Comparison of ENCODE assay signal across 10 cellular contexts in genomic region chr3:148962513-148962912, GRCh38. TPM values are rescaled to one million over a fixed set of nuclear protein-coding genes. Genes with fewer than 3 reads are reported as not detected.
DNase-seq lines count a peak whose midpoint lies in the region; FAIRE-seq and TF ChIP-seq lines count a peak whose summit lies in the region.
"Had no signal": no experiment of that assay in that cellular context is flagged by ENCODE, and none has a peak within 500 bp of the region (broad histone marks: within the 10 kb centered on the region; RNA-seq: fewer than 3 reads in every experiment).

No MANE protein-coding gene starts in this region.

- DNase-seq in AG04450 (ENCODE audit: low read depth, low spot score) = peak; percentile 27
- peak; percentile 30 for DNase-seq in HEK293T (ENCODE audit: extremely low spot score)
- peak; percentile 35 for DNase-seq in SKM-1 (lab: John Stamatoyannopoulos, UW; ENCODE audit: unreplicated experiment)
- peak; percentile 69 for DNase-seq in hepatic stellate cell (ENCODE audit: low spot score)
- no peak for DNase-seq in GM19239 (ENCODE audit: insufficient read length, low spot score)
- no peak for DNase-seq in coronary artery (ENCODE audit: low spot score)
- no peak for DNase-seq in activated CD4-positive, CD25-positive, alpha-beta regulatory T cell (lab: John Stamatoyannopoulos, UW)
- no peak for DNase-seq in 8988T
- DNase-seq: activated CD4-positive, alpha-beta T cell treated with anti-CD3 and anti-CD28 coated beads, Interleukin-2, amount 50 U/mL, for 48 hours; head of caudate nucleus had no signal

- H3K27ac ChIP-seq in AG04450 (ENCODE audit: low read depth, low read length) (no peak overlapping the region), coronary artery (no peak overlapping the region)

- no peaks in the 10 kb centered on the region for H3K27me3 ChIP-seq in AG04450 (ENCODE audit: control insufficient read depth, insufficient read depth, low read length)

- CTCF ChIA-PET in AG04450 (lab: Charles Lee) = interaction anchor here (0.6 to 1.8 kb wide), 6 partner anchors 9 to 310 kb away, joined by 3 to 7 read pairs (median 4); partner anchors contain the start of gene GYG1
- CTCF ChIA-PET in HEK293T (lab: Yijun Ruan, JAX) = interaction anchor here (0.6 kb wide), 2 partner anchors 146 to 571 kb away, joined by 3 read pairs; no protein-coding TSS in a partner anchor

- no peak for FAIRE-seq in GM19239 (lab: Jason Lieb, UNC)

- POLR2A ChIA-PET in AG04450 (lab: Yijun Ruan, JAX) = no interaction called here
- POLR2A ChIA-PET in HEK293T (lab: Yijun Ruan, JAX) = no interaction called here

- no peaks in the 10 kb centered on the region for H3K9me3 ChIP-seq in AG04450 (ENCODE audit: control insufficient read depth, insufficient read depth, low read length)

- H3K4me3 ChIP-seq in AG04450 (ENCODE audit: low read depth, low read length) (no peak overlapping the region), coronary artery (no peak overlapping the region)

- TF ChIP-seq CTCF in AG04450 (IDR thresholded peaks at IDR 0.05; ENCODE audit: low read depth, low read length) (0 out of 2 replicates have a peak, but pooled peaks have one; percentile 24), coronary artery (IDR thresholded peaks at IDR 0.05) (no peak)

TF ChIP-seq in HEK293T, 16 proteins besides CTCF, POLR2A, EP300 and RAD21:
- no peak for TF ChIP-seq SP1 (IDR thresholded peaks at IDR 0.05)
TF ChIP-seq in HEK293T: peak in this region for 0.

RNA-seq across cellular contexts. Expression of gene GYG1, which starts 28.8 kb away (rescaled TPM):
- 70.0 and 75.2 TPM in 2 replicates for polyA plus RNA-seq in AG04450 (2011; rRNA removed)
- 54.6 and 65.1 TPM in 2 replicates for polyA minus RNA-seq in AG04450 (2011; rRNA and poly(A)+ RNA removed)

Comparison
In these comparisons a context has a peak if more than half of its experiments do, and no peak if none do; other contexts are left out.
1. DNase-seq: peak in AG04450 (single experiment), HEK293T (single experiment), SKM-1 (single experiment) and hepatic stellate cell (single experiment); none in GM19239 (single experiment), coronary artery (single experiment), activated CD4-positive, CD25-positive, alpha-beta regulatory T cell (0 of 4) and 8988T (single experiment).